Comparison of ENCODE assay signal across 13 cellular contexts in the genomic region with DNA sequence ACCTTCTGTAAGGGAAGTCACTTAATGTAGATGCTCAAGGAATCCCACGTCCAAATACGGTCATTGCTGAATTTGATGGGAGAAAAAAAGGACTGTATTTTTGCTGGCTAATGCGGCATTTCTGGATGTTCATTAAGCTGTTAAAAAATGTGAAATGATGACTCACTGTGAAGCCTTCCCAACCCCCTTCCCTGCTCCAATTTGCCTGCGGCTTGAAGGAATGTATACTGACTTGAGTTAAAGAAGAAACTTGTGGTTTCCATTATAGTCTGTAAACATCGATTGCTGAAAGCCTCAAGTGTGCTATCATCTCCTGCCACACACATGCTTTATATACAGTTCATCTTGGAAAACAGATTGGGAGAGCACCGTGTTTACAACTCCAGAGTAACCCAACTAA.
DNase-seq lines count a peak whose midpoint lies in the region; ATAC-seq and TF ChIP-seq lines count a peak whose summit lies in the region.
"Had no signal": no experiment of that assay in that cellular context is flagged by ENCODE, and none has a peak within 500 bp of the region (broad histone marks: within the 10 kb centered on the region; RNA-seq: fewer than 3 reads in every experiment).

No MANE protein-coding gene starts in this region.

- H2BK12ac ChIP-seq in H9 (ENCODE audit: insufficient read length, low read depth, low read length), result no peak overlapping the region

- no peak overlapping the region for H3T11ph ChIP-seq in H9 (ENCODE audit: low read length)

- H2AFZ ChIP-seq in GM23248, result no peak overlapping the region
- no peak overlapping the region for H2AFZ ChIP-seq in H9 (ENCODE audit: low read length)

- H3K27ac Mint-ChIP-seq in T-helper 2 cell treated with Interferon-gamma antibody and Interleukin-4, amounts not matched to agents 5 μg/mL and 100 μg/mL, for 36 hours, result no peak overlapping the region
- no peak overlapping the region for H3K27ac Mint-ChIP-seq in H9

- H3K27me3 ChIP-seq in GM23248 (replicated peaks; ENCODE audit: insufficient read depth), result 0 out of 2 replicates have a peak, but pooled peaks cover 4% of the 10 kb centered on the region
- no peaks in the 10 kb centered on the region for H3K27me3 ChIP-seq in skeletal muscle satellite cell (ENCODE audit: control insufficient read depth, insufficient read depth, low read length)
- no peaks in the 10 kb centered on the region for H3K27me3 ChIP-seq in H9 (ENCODE audit: insufficient read depth, low read length)
- H3K27me3 ChIP-seq: ovary had no signal

- no peaks in the 10 kb centered on the region for H3K27me3 Mint-ChIP-seq in T-helper 2 cell treated with Interferon-gamma antibody and Interleukin-4, amounts not matched to agents 5 μg/mL and 100 μg/mL, for 36 hours (ENCODE audit: low read depth)
- no peaks in the 10 kb centered on the region for H3K27me3 Mint-ChIP-seq in H9 (ENCODE audit: low read depth)

- 1 to 2% methylated on average over 6 of the region's 6 CpGs for WGBS in GM23248 (ENCODE audit: low coverage in 1 of 2, low lambda C conversion rate in 2 of 2, missing lambda C conversion rate in 2 of 2), 2 experiments
- no CpG with 5 or more reads among the region's 6 CpGs for WGBS in H9 (ENCODE audit: extremely low coverage, insufficient read length, low lambda C conversion rate)

- no peak overlapping the region for H4K8ac ChIP-seq in H9 (replicated peaks; ENCODE audit: insufficient read length, low read depth, low read length)

- no peaks in the 10 kb centered on the region for H3K9me3 ChIP-seq in GM23248 (ENCODE audit: low read depth)
- H3K9me3 ChIP-seq in SK-N-MC (ENCODE audit: low read depth, low read length), result no peaks in the 10 kb centered on the region
- no peaks in the 10 kb centered on the region for H3K9me3 ChIP-seq in skeletal muscle satellite cell (replicated peaks; ENCODE audit: low read length)
- no peaks in the 10 kb centered on the region for H3K9me3 ChIP-seq in H9 (ENCODE audit: control insufficient read depth, low read depth, low read length)
- H3K9me3 ChIP-seq: ovary had no signal

- no peak for TF ChIP-seq CTCF in H9 (conservative IDR thresholded peaks at IDR 0.05)

- no peak overlapping the region for H4K5ac ChIP-seq in H9 (ENCODE audit: insufficient read length, low read depth, low read length)

- ATAC-seq in HG03342 (IDR thresholded peaks at IDR 0.05; ENCODE audit: unreplicated experiment), result no peak

- no peaks in the 10 kb centered on the region for H3K36me3 Mint-ChIP-seq in T-helper 2 cell treated with Interferon-gamma antibody and Interleukin-4, amounts not matched to agents 5 μg/mL and 100 μg/mL, for 36 hours (ENCODE audit: low read depth)
- H3K36me3 Mint-ChIP-seq in H9 (ENCODE audit: insufficient read depth in 1 of 3, low read depth in 3 of 3), result no peaks in the 10 kb centered on the region

- H2AK5ac ChIP-seq in H9 (ENCODE audit: insufficient read length, low read length), result no peak overlapping the region

- H3K4me1 ChIP-seq in GM23248 (ENCODE audit: insufficient read depth) (peaks cover 60% of the 10 kb centered on the region), skeletal muscle satellite cell (ENCODE audit: control insufficient read depth, insufficient read depth, low read length) (peaks cover 69% of the 10 kb centered on the region), H9 (ENCODE audit: insufficient read depth, low read length) (no peaks in the 10 kb centered on the region)

- no peaks in the 10 kb centered on the region for H3K23me2 ChIP-seq in H9 (ENCODE audit: insufficient read length, low read depth, low read length, poor library complexity, severe bottlenecking)

- H4K20me1 ChIP-seq in GM23248 (ENCODE audit: insufficient read depth), result no peaks in the 10 kb centered on the region
- H4K20me1 ChIP-seq in H9 (ENCODE audit: control insufficient read depth, insufficient read depth, insufficient read length), result no peaks in the 10 kb centered on the region

- no peak overlapping the region for H2BK120ac ChIP-seq in H9 (ENCODE audit: low read depth, low read length, poor library complexity, severe bottlenecking)

- no peak overlapping the region for H2BK20ac ChIP-seq in H9 (ENCODE audit: low read depth, low read length, poor library complexity, severe bottlenecking)

- 0 out of 2 replicates have a peak overlapping the region, but pooled peaks have one; percentile 15 for H3K4me3 ChIP-seq in GM23248
- H3K4me3 ChIP-seq in SK-N-MC, result peak overlapping the region; percentile 72
- H3K4me3 ChIP-seq in skeletal muscle satellite cell (ENCODE audit: low read length), result peak overlapping the region; percentile 38
- H3K4me3 ChIP-seq: ovary had no signal

- no peak overlapping the region for H3K4me3 Mint-ChIP-seq in T-helper 2 cell treated with Interferon-gamma antibody and Interleukin-4, amounts not matched to agents 5 μg/mL and 100 μg/mL, for 36 hours
- H3K4me3 Mint-ChIP-seq in H9, result no peak overlapping the region

- H3K4me2 ChIP-seq in GM23248 (ENCODE audit: unreplicated experiment) (peak overlapping the region; percentile 59), skeletal muscle satellite cell (ENCODE audit: low read length) (peak overlapping the region; percentile 71), H9 (ENCODE audit: insufficient read depth, insufficient read length, low read length) (no peak overlapping the region)

- DNase-seq in GM23248, result peak; percentile 80
- peak; percentile 77 for DNase-seq in SK-N-MC (ENCODE audit: low read depth, low spot score)
- peak; percentile 86 for DNase-seq in fibroblast of the conjunctiva (ENCODE audit: low read depth)
- DNase-seq in cortex of kidney (lab: John Stamatoyannopoulos, UW), result no peak
- DNase-seq in T-helper 2 cell treated with Interferon-gamma antibody and Interleukin-4, amounts not matched to agents 5 μg/mL and 100 μg/mL, for 36 hours (ENCODE audit: low spot score), result no peak
- DNase-seq in H9, result no peak
- DNase-seq: activated CD8-positive, alpha-beta memory T cell treated with anti-CD3 and anti-CD28 coated beads, Interleukin-2, amount 50 U/mL, for 4 hours; central memory CD4-positive, alpha-beta T cell; Karpas-422; ovary; T-helper 2 cell had no signal

- H3K9ac ChIP-seq in GM23248, result no peak overlapping the region
- no peak overlapping the region for H3K9ac ChIP-seq in SK-N-MC (ENCODE audit: insufficient read length)
- H3K9ac ChIP-seq in skeletal muscle satellite cell (ENCODE audit: low read depth, low read length), result peak overlapping the region; percentile 27
- no peak overlapping the region for H3K9ac ChIP-seq in H9 (ENCODE audit: extremely low read depth, insufficient read length, low read length)

- no peaks in the 10 kb centered on the region for H3K79me1 ChIP-seq in H9 (ENCODE audit: insufficient read depth, low read depth, low read length, poor library complexity, severe bottlenecking)

- H3K79me2 ChIP-seq in GM23248 (ENCODE audit: insufficient read depth) (no peaks in the 10 kb centered on the region), H9 (ENCODE audit: insufficient read depth, low read length) (no peaks in the 10 kb centered on the region)

- H2BK5ac ChIP-seq in H9 (ENCODE audit: insufficient read length, low read length), result no peak overlapping the region

- H3K18ac ChIP-seq in H9 (ENCODE audit: insufficient read length, low read depth, low read length), result no peak overlapping the region

- H4K91ac ChIP-seq in H9 (ENCODE audit: insufficient read length, low read depth, low read length), result no peak overlapping the region

- 0 out of 2 replicates have a peak overlapping the region, but pooled peaks have one; percentile 1 for H3K27ac ChIP-seq in GM23248
- H3K27ac ChIP-seq in SK-N-MC, result peak overlapping the region; percentile 83
- no peak overlapping the region for H3K27ac ChIP-seq in H9 (ENCODE audit: insufficient read length, low read depth, low read length)
- H3K27ac ChIP-seq: ovary had no signal

- H3K56ac ChIP-seq in H9 (ENCODE audit: insufficient read length, low read depth, low read length), result no peak overlapping the region

- in situ Hi-C loops in GM23248 (cut with MboI), result no loop called here

- peaks cover 6% of the 10 kb centered on the region for H3K9me3 Mint-ChIP-seq in T-helper 2 cell treated with Interferon-gamma antibody and Interleukin-4, amounts not matched to agents 5 μg/mL and 100 μg/mL, for 36 hours
- H3K9me3 Mint-ChIP-seq in H9, result no peaks in the 10 kb centered on the region

- H3K14ac ChIP-seq in H9 (ENCODE audit: insufficient read depth, low read length), result no peak overlapping the region

- H2BK15ac ChIP-seq in H9 (ENCODE audit: low read depth, low read length), result no peak overlapping the region

- H3K4me1 Mint-ChIP-seq in T-helper 2 cell treated with Interferon-gamma antibody and Interleukin-4, amounts not matched to agents 5 μg/mL and 100 μg/mL, for 36 hours (ENCODE audit: low read depth), result no peaks in the 10 kb centered on the region
- H3K4me1 Mint-ChIP-seq in H9, result peaks cover 6 to 7% of the 10 kb centered on the region in 2 experiments; a peak in 2 of 4 replicates

- H3K36me3 ChIP-seq in GM23248 (ENCODE audit: low read depth) (no peaks in the 10 kb centered on the region), SK-N-MC (ENCODE audit: insufficient read depth, low read length) (no peaks in the 10 kb centered on the region), skeletal muscle satellite cell (ENCODE audit: insufficient read depth, low read length) (no peaks in the 10 kb centered on the region)
- H3K36me3 ChIP-seq: ovary had no signal

- no peak overlapping the region for H3K4ac ChIP-seq in H9 (ENCODE audit: low read depth, low read length)

- H3F3A ChIP-seq in GM23248 (ENCODE audit: insufficient read depth), result peaks cover 55% of the 10 kb centered on the region

- no peaks in the 10 kb centered on the region for H3K9me2 ChIP-seq in GM23248 (ENCODE audit: insufficient read depth)

- no peak overlapping the region for H3K23ac ChIP-seq in H9 (ENCODE audit: insufficient read length, low read depth, low read length)

Comparison
In these comparisons a context has a peak if more than half of its experiments do, and no peak if none do; other contexts are left out.
1. DNase-seq: peak in GM23248 (single experiment), SK-N-MC (single experiment) and fibroblast of the conjunctiva (single experiment); none in cortex of kidney (single experiment), T-helper 2 cell treated with Interferon-gamma antibody and Interleukin-4, amounts not matched to agents 5 μg/mL and 100 μg/mL, for 36 hours (single experiment) and H9 (single experiment).
2. H3K4me3 ChIP-seq: peak in every context shown above with its lines; median percentile 72 in SK-N-MC; 38 in skeletal muscle satellite cell; 15 in GM23248.